2 cellular contexts compared by ENCODE assay signal in genomic region chr5:122368845-122369244, GRCh38.
TF ChIP-seq lines count a peak whose summit lies in the region.

No MANE protein-coding gene starts in this region.

TF ChIP-seq in IMR-90, 13 proteins besides CTCF, POLR2A, EP300 and RAD21:
- no peak for TF ChIP-seq ELK1 (IDR thresholded peaks at IDR 0.05; ENCODE audit: borderline replicate concordance, low read depth, low read length)

TF ChIP-seq in SK-N-SH, 30 proteins besides CTCF, POLR2A, EP300 and RAD21 (continued from another document):
- no peak for TF ChIP-seq MEF2A (IDR thresholded peaks at IDR 0.05; ENCODE audit: borderline replicate concordance, low read depth)
- no peak for TF ChIP-seq GATA2 (CRISPR knock-in tag; IDR thresholded peaks at IDR 0.05)
- TF ChIP-seq SIN3A (IDR thresholded peaks at IDR 0.05; ENCODE audit: borderline replicate concordance, low read depth, low read length): no peak
- no peak for TF ChIP-seq TAF1 (IDR thresholded peaks at IDR 0.05; ENCODE audit: borderline replicate concordance, low read depth, low read length)
- no peak for TF ChIP-seq CHD2 (IDR thresholded peaks at IDR 0.05; ENCODE audit: low read length, partially characterized antibody)
- TF ChIP-seq GABPA (IDR thresholded peaks at IDR 0.05; ENCODE audit: low read depth): no peak
- no peak for TF ChIP-seq REST (IDR thresholded peaks at IDR 0.05; ENCODE audit: low read depth, low read length)
- TF ChIP-seq ZBTB33 (IDR thresholded peaks at IDR 0.05; ENCODE audit: borderline replicate concordance, low read depth): no peak
- TF ChIP-seq NRF1 (IDR thresholded peaks at IDR 0.05; ENCODE audit: low read depth, low read length): no peak
- no peak for TF ChIP-seq EZH2phosphoT487 (IDR thresholded peaks at IDR 0.05; ENCODE audit: borderline replicate concordance, low read depth)
TF ChIP-seq in SK-N-SH: peak in this region for 0.
